In the genomic region with DNA sequence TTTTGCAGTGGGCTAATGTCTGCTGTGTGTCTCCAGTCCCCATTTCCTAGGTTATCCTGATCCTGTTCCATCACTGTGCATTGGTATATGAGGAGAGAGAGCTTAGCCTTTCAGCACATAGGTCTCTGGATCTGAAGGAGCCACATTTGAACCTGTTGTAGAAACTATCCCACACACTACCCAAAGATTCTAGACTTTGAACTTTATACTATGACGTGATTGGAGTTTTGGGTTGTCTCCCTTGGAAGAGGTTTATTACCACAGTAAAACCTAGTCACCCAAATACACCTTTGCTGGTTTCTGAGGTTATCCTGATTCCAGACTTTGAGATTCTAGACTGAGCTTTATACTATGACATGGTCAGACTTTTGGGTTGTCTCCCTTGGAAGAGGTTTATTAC, we compare ENCODE assay signal across 19 cellular contexts. TPM values are rescaled to one million over a fixed set of nuclear protein-coding genes. Genes with fewer than 3 reads are reported as not detected.
DNase-seq lines count a peak whose midpoint lies in the region; ATAC-seq, FAIRE-seq and TF ChIP-seq lines count a peak whose summit lies in the region.
"Had no signal": no experiment of that assay in that cellular context is flagged by ENCODE, and none has a peak within 500 bp of the region (broad histone marks: within the 10 kb centered on the region; RNA-seq: fewer than 3 reads in every experiment).

No MANE protein-coding gene starts in this region.

- in situ Hi-C loops in Panc1 (cut with HindIII; ENCODE audit: low pct_unique_long_range_greater_than_20kb, low sequenced_read_pairs) (no loop called here), HepG2 (cut with HindIII; ENCODE audit: extremely low pct_ligation_motif_present, low pct_unique_long_range_greater_than_20kb) (no loop called here)

- ATAC-seq in Panc1 (no peak), HepG2 (no peak), mucosa of descending colon (peak; percentile 68), esophagus mucosa (no peak)
- ATAC-seq: CD8-positive, alpha-beta T cell; HCT116 had no signal

- TF ChIP-seq CTCF in Panc1 (IDR thresholded peaks at IDR 0.05) (no peak), HepG2 (CRISPR knock-in tag; IDR thresholded peaks at IDR 0.05) (no peak), mucosa of descending colon (IDR thresholded peaks at IDR 0.05) (no peak), A673 (conservative IDR thresholded peaks at IDR 0.05; ENCODE audit: low read depth, low read length) (no peak)

- H3K27ac ChIP-seq in Panc1 (ENCODE audit: low read length), result peak overlapping the region; percentile 23; the same call in 1 of the 2 replicates
- H3K27ac ChIP-seq in HepG2 (ENCODE audit: extremely low read length, insufficient read depth, low read length), result no peak overlapping the region
- H3K27ac ChIP-seq in A673 (ENCODE audit: low read depth, low read length, poor library complexity, severe bottlenecking), result no peak overlapping the region
- H3K27ac ChIP-seq: BLaER1, C4-2B, GM23248 had no signal

- H3K4me3 ChIP-seq in Panc1 (ENCODE audit: low read depth in 2 of 2, low read length in 2 of 2) (no peak overlapping the region), HepG2 (replicated peaks in 1 of 3; ENCODE audit: insufficient read depth in 1 of 3, low read depth in 2 of 3, low read length in 3 of 3) (no peak overlapping the region), mucosa of descending colon (no peak overlapping the region), A673 (ENCODE audit: low read depth, low read length, poor library complexity, severe bottlenecking) (no peak overlapping the region)
- H3K4me3 ChIP-seq: BLaER1, GM23248 had no signal

- CTCF ChIA-PET in Panc1 (lab: Charles Lee) (interaction anchor here (1.1 kb wide), 1 partner anchor 409 kb away, joined by 3 read pairs; no protein-coding TSS in a partner anchor), HepG2 (lab: Yijun Ruan, JAX; ENCODE audit: low intra/inter-chr PET ratio, low total read pairs) (no interaction called here), A673 (lab: Charles Lee) (no interaction called here)

- no peak overlapping the region for H3K4me2 ChIP-seq in HepG2 (ENCODE audit: low read depth, low read length)
- H3K4me2 ChIP-seq: BLaER1 had no signal

- TF ChIP-seq POLR2A in HepG2 (IDR thresholded peaks at IDR 0.05; ENCODE audit: insufficient read depth in 1 of 2, low read depth in 2 of 2, low read length in 2 of 2), result no peak

- H3K9me3 ChIP-seq in Panc1 (ENCODE audit: control insufficient read depth, insufficient read depth, low read depth, low read length) (no peaks in the 10 kb centered on the region), HepG2 (ENCODE audit: low read length) (no peaks in the 10 kb centered on the region), mucosa of descending colon (no peaks in the 10 kb centered on the region), A673 (ENCODE audit: low read depth, low read length, poor library complexity, severe bottlenecking) (no peaks in the 10 kb centered on the region)
- H3K9me3 ChIP-seq: BLaER1, Caco-2 had no signal

- BruUV-seq in Panc1 (replicated peaks; lab: Mats Ljungman, UMichigan) (no TSS peak), HepG2 (replicated peaks; lab: Mats Ljungman, UMichigan) (no TSS peak), A673 (replicated peaks; lab: Mats Ljungman, UMichigan) (no TSS peak)

- no peaks in the 10 kb centered on the region for H3K36me3 ChIP-seq in Panc1 (ENCODE audit: control insufficient read depth, insufficient read depth, low read length)
- H3K36me3 ChIP-seq in HepG2 (replicated peaks in 1 of 2; ENCODE audit: control insufficient read depth in 1 of 2, insufficient read depth in 2 of 2, low read length in 2 of 2), result no peaks in the 10 kb centered on the region
- H3K36me3 ChIP-seq in mucosa of descending colon (ENCODE audit: low read depth), result no peaks in the 10 kb centered on the region
- H3K36me3 ChIP-seq in A673 (ENCODE audit: insufficient read depth, low read length, poor library complexity, severe bottlenecking), result no peaks in the 10 kb centered on the region
- H3K36me3 ChIP-seq: BLaER1 had no signal

- 0% methylated on average over 1 of the region's 1 CpG for WGBS in HepG2 (ENCODE audit: low lambda C conversion rate)

- no peak for DNase-seq in Panc1 (ENCODE audit: low read depth, low spot score)
- DNase-seq in HepG2 (ENCODE audit: low spot score), result no peak
- no peak for DNase-seq in mucosa of descending colon
- no peak for DNase-seq in A673 (ENCODE audit: low spot score)
- no peak for DNase-seq in OCI-M1 (lab: John Stamatoyannopoulos, UW)
- no peak for DNase-seq in iPS-NIHi11 (ENCODE audit: low spot score)
- DNase-seq: Caco-2; CD4-positive, CD25-positive, alpha-beta regulatory T cell; CD8-positive, alpha-beta T cell; DMS153; DND-41; GM23248; H9 had no signal

- TF ChIP-seq EP300 in HepG2 (IDR thresholded peaks at IDR 0.05; ENCODE audit: low read depth in 2 of 2, low read length in 2 of 2), result no peak
- TF ChIP-seq EP300 in HepG2 (CRISPR knock-in tag; IDR thresholded peaks at IDR 0.05; ENCODE audit: borderline replicate concordance), result no peak

- 0 out of 2 replicates have a peak, but pooled peaks cover 2% of the 10 kb centered on the region for H3K27me3 ChIP-seq in Panc1 (ENCODE audit: control insufficient read depth, insufficient read depth, low read length)
- H3K27me3 ChIP-seq in HepG2 (ENCODE audit: control insufficient read depth in 1 of 2, insufficient read depth in 2 of 2, low read length in 2 of 2), result peaks cover 1 to 7% of the 10 kb centered on the region in 2 experiments; a peak in 2 of 5 replicates
- H3K27me3 ChIP-seq in A673 (replicated peaks; ENCODE audit: insufficient read depth, low read depth, low read length, poor library complexity), result no peaks in the 10 kb centered on the region
- H3K27me3 ChIP-seq: BLaER1 had no signal

- POLR2A ChIA-PET in Panc1 (lab: Charles Lee), result no interaction called here
- POLR2A ChIA-PET in HepG2 (lab: Yijun Ruan, JAX), result no interaction called here
- POLR2A ChIA-PET in A673 (lab: Charles Lee; ENCODE audit: low non-redundant PET), result no interaction called here

- H2AFZ ChIP-seq in HepG2 (ENCODE audit: low read length), result no peak overlapping the region
- H2AFZ ChIP-seq: GM23248 had no signal

- TF ChIP-seq RAD21 in HepG2 (CRISPR knock-in tag; IDR thresholded peaks at IDR 0.05), result no peak

- H3K9ac ChIP-seq in HepG2 (ENCODE audit: insufficient read depth, low read depth, low read length), result no peak overlapping the region
- H3K9ac ChIP-seq: BLaER1, GM23248 had no signal

- FAIRE-seq in HepG2 (lab: Jason Lieb, UNC), result no peak
- FAIRE-seq: G401.6, GM12892 had no signal

- intact Hi-C loops in Panc1 (cut with micrococcal nuclease; ENCODE audit: unreplicated experiment), result no loop called here
- intact Hi-C loops in HepG2 (cut with micrococcal nuclease; ENCODE audit: unreplicated experiment), result no loop called here
- intact Hi-C loops in mucosa of descending colon (cut with DNase I, micrococcal nuclease), result no loop called here
- intact Hi-C loops in A673 (cut with micrococcal nuclease; ENCODE audit: unreplicated experiment), result no loop called here

- H4K20me1 ChIP-seq in HepG2 (ENCODE audit: insufficient read depth, low read length), result no peaks in the 10 kb centered on the region
- H4K20me1 ChIP-seq: BLaER1 had no signal

- H3K4me1 ChIP-seq in Panc1 (ENCODE audit: control insufficient read depth, insufficient read depth, low read length) (peaks cover 20% of the 10 kb centered on the region), HepG2 (ENCODE audit: insufficient read depth, low read length) (no peaks in the 10 kb centered on the region), mucosa of descending colon (ENCODE audit: low read depth) (no peaks in the 10 kb centered on the region), A673 (ENCODE audit: insufficient read depth, low read length, poor library complexity, severe bottlenecking) (no peaks in the 10 kb centered on the region)
- H3K4me1 ChIP-seq: Caco-2 had no signal

- H3K79me2 ChIP-seq in HepG2 (ENCODE audit: insufficient read depth, low read length), result no peaks in the 10 kb centered on the region

TF ChIP-seq in HepG2, 621 proteins besides CTCF, POLR2A, EP300 and RAD21 (continues in another document):
- TF ChIP-seq, protein P1, sequence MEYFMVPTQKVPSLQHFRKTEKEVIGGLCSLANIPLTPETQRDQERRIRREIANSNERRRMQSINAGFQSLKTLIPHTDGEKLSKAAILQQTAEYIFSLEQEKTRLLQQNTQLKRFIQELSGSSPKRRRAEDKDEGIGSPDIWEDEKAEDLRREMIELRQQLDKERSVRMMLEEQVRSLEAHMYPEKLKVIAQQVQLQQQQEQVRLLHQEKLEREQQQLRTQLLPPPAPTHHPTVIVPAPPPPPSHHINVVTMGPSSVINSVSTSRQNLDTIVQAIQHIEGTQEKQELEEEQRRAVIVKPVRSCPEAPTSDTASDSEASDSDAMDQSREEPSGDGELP (IDR thresholded peaks at IDR 0.05; ENCODE audit: borderline replicate concordance, low read depth), result no peak
- peak; percentile 5; the same call in 1 of the 2 replicates for TF ChIP-seq CREB1 (IDR thresholded peaks at IDR 0.05)
- no peak for TF ChIP-seq CREB1 (CRISPR knock-in tag; IDR thresholded peaks at IDR 0.05)

RNA-seq across cellular contexts. Expression of a gene that starts 8.0 kb away (rescaled TPM):
- total RNA-seq in Panc1 (2021; ENCODE audit: unreplicated experiment) (277 TPM), HepG2 (2016; rRNA removed; fragmentation: Illumina TruSeq; extraction: Trizol) (13.9 and 20.5 TPM in 2 replicates), mucosa of descending colon (10 to 100 TPM; 24.6 to 67.5 (median 32.1) TPM), A673 (2021) (19.7 and 23.8 TPM in 2 replicates), esophagus mucosa (12.8 TPM)
- 150 TPM for polyA plus RNA-seq in Panc1 (2012; ENCODE audit: insufficient read length)
- total RNA-seq in HepG2 (2016; cell fraction: cytosol; rRNA removed; fragmentation: Illumina TruSeq; extraction: Trizol; ENCODE audit: low read depth), result 0.97 and 4.0 TPM in 2 replicates
- total RNA-seq in HepG2 (2016; cell fraction: insoluble cytoplasmic fraction; rRNA removed; fragmentation: Illumina TruSeq; extraction: Trizol), result 14.7 and 22.2 TPM in 2 replicates
- total RNA-seq in HepG2 (2016; cell fraction: membrane; rRNA removed; fragmentation: Illumina TruSeq; extraction: Trizol), result 5.2 and 6.1 TPM in 2 replicates
- total RNA-seq in HepG2 (2016; cell fraction: nucleus; rRNA removed; fragmentation: Illumina TruSeq; extraction: Trizol), result 15.8 and 22.0 TPM in 2 replicates
- polyA plus RNA-seq in HepG2 (2011; rRNA removed), result 8.7 and 9.9 TPM in 2 replicates
- polyA plus RNA-seq in HepG2 (2011; cell fraction: cytosol; rRNA removed), result 5.7 and 6.0 TPM in 2 replicates
- polyA plus RNA-seq in HepG2 (2011; cell fraction: nucleus; rRNA removed), result 6.8 and 7.5 TPM in 2 replicates
- 10.4 and 15.8 TPM in 2 replicates for polyA plus RNA-seq in HepG2 (2012)
- polyA plus RNA-seq in HepG2 (2016; cell fraction: cytosol; fragmentation: Illumina TruSeq; extraction: Trizol; ENCODE audit: low read depth), result 0.83 and 0.85 TPM in 2 replicates
- 9.8 and 11.2 TPM in 2 replicates for polyA plus RNA-seq in HepG2 (2016; cell fraction: insoluble cytoplasmic fraction; fragmentation: Illumina TruSeq; extraction: Trizol; ENCODE audit: low read depth)
- polyA plus RNA-seq in HepG2 (2016; cell fraction: membrane; fragmentation: Illumina TruSeq; extraction: Trizol; ENCODE audit: low read depth), result 2.2 and 3.4 TPM in 2 replicates
- 21.3 and 27.0 TPM in 2 replicates for polyA plus RNA-seq in HepG2 (2016; cell fraction: nucleus; fragmentation: Illumina TruSeq; extraction: Trizol; ENCODE audit: insufficient read depth, low read depth)
- polyA minus RNA-seq in HepG2 (2011; rRNA and poly(A)+ RNA removed; ENCODE audit: low replicate concordance), result 21.8 and 34.2 TPM in 2 replicates
- 17.3 and 21.2 TPM in 2 replicates for polyA minus RNA-seq in HepG2 (2011; cell fraction: cytosol; rRNA and poly(A)+ RNA removed)
- polyA minus RNA-seq in HepG2 (2011; cell fraction: nucleus; rRNA and poly(A)+ RNA removed), result 10.9 and 13.3 TPM in 2 replicates
